In genomic region chr1:9181990-9182783, GRCh38 we compare ENCODE assay signal across 8 cellular contexts. TPM values are rescaled to one million over a fixed set of nuclear protein-coding genes. Genes with fewer than 3 reads are reported as not detected.
DNase-seq lines count a peak whose midpoint lies in the region; TF ChIP-seq lines count a peak whose summit lies in the region.

No MANE protein-coding gene starts in this region.

- no peaks in the 10 kb centered on the region for H3F3A ChIP-seq in neural cell (ENCODE audit: insufficient read depth, low read length, poor library complexity, severe bottlenecking)

- peaks cover 5% of the 10 kb centered on the region for H3K4me1 ChIP-seq in HAP-1

- H3K27ac ChIP-seq in WERI-Rb-1 (peak overlapping the region; percentile 95), neural cell (ENCODE audit: low read length) (no peak overlapping the region)

- H3K4me2 ChIP-seq in neural cell (ENCODE audit: low read length): no peak overlapping the region

- H3K79me2 ChIP-seq in neural cell (replicated peaks; ENCODE audit: insufficient read depth, low read length): no peaks in the 10 kb centered on the region

- TF ChIP-seq EP300 in neural cell (conservative IDR thresholded peaks at IDR 0.05; ENCODE audit: poor library complexity, severe bottlenecking): no peak

- H3K9me2 ChIP-seq in neural cell (ENCODE audit: insufficient read depth, low read length): no peaks in the 10 kb centered on the region

- no peaks in the 10 kb centered on the region for H3K9me3 ChIP-seq in HAP-1
- no peaks in the 10 kb centered on the region for H3K9me3 ChIP-seq in WERI-Rb-1 (ENCODE audit: severe bottlenecking)
- H3K9me3 ChIP-seq in neural cell (ENCODE audit: low read length): no peaks in the 10 kb centered on the region

- H3K36me3 ChIP-seq in HAP-1 (replicated peaks): no peaks in the 10 kb centered on the region
- peaks cover 66% of the 10 kb centered on the region for H3K36me3 ChIP-seq in WERI-Rb-1
- H3K36me3 ChIP-seq in neural cell (ENCODE audit: insufficient read depth, low read length): no peaks in the 10 kb centered on the region

- TF ChIP-seq CTCF in WERI-Rb-1 (IDR thresholded peaks at IDR 0.05; ENCODE audit: low read depth, low read length) (peak; percentile 48), fibroblast of mammary gland (conservative IDR thresholded peaks at IDR 0.05; ENCODE audit: control insufficient read depth, insufficient read depth, low read depth, low read length) (no peak), neural cell (IDR thresholded peaks at IDR 0.05; ENCODE audit: poor library complexity, severe bottlenecking) (peak; percentile 25)

- H3K27me3 ChIP-seq in HAP-1 (ENCODE audit: low read depth) (no peaks in the 10 kb centered on the region), WERI-Rb-1 (ENCODE audit: insufficient read depth, low read depth, severe bottlenecking) (no peaks in the 10 kb centered on the region), neural cell (ENCODE audit: insufficient read depth, low read depth, low read length) (peaks cover 32% of the 10 kb centered on the region)

- H4K20me1 ChIP-seq in neural cell (ENCODE audit: insufficient read depth): no peaks in the 10 kb centered on the region

- H3K4me3 ChIP-seq in HAP-1: peak overlapping the region; percentile 5; the same call in 1 of the 2 replicates
- peak overlapping the region; percentile 79 for H3K4me3 ChIP-seq in WERI-Rb-1 (ENCODE audit: low read depth, low read length)
- peak overlapping the region; percentile 92 for H3K4me3 ChIP-seq in fibroblast of mammary gland (ENCODE audit: control insufficient read depth, low read depth, low read length)
- peak overlapping the region; percentile 60 for H3K4me3 ChIP-seq in neural cell (ENCODE audit: low read length)

- H3K9ac ChIP-seq in neural cell (ENCODE audit: low read length): no peak overlapping the region

- H2AFZ ChIP-seq in neural cell (ENCODE audit: low read depth, low read length): no peak overlapping the region

- peak; percentile 79 for DNase-seq in GM03348 (ENCODE audit: low spot score)
- DNase-seq in HAP-1 (ENCODE audit: low spot score in 2 of 2): peak; percentile 2 to 42
- peak; percentile 80 for DNase-seq in WERI-Rb-1
- DNase-seq in fibroblast of mammary gland (ENCODE audit: low read depth): peak; percentile 47
- no peak for DNase-seq in activated gamma-delta T cell treated with Interleukin-2 at 50 U/mL for 16 hours
- DNase-seq in NK-92 (lab: John Stamatoyannopoulos, UW; ENCODE audit: unreplicated experiment): no peak
- no peak for DNase-seq in Ammon's horn (ENCODE audit: low spot score)

- no peak for TF ChIP-seq RAD21 in neural cell (conservative IDR thresholded peaks at IDR 0.05)

- in situ Hi-C loops in HAP-1 (cut with MboI; ENCODE audit: low sequenced_read_pairs): no loop called here

TF ChIP-seq in neural cell, 6 proteins besides CTCF, POLR2A, EP300 and RAD21:
- TF ChIP-seq TAF1 (IDR thresholded peaks at IDR 0.05; ENCODE audit: low read depth) (no peak), EZH2 (IDR thresholded peaks at IDR 0.05; ENCODE audit: borderline replicate concordance, insufficient read depth, low read length, poor library complexity, severe bottlenecking) (no peak), SMC3 (conservative IDR thresholded peaks at IDR 0.05; ENCODE audit: poor library complexity) (no peak), MXI1 (conservative IDR thresholded peaks at IDR 0.05; ENCODE audit: poor library complexity, severe bottlenecking) (no peak), POLR2AphosphoS5 (IDR thresholded peaks at IDR 0.05) (no peak)
- TF ChIP-seq, protein P1, sequence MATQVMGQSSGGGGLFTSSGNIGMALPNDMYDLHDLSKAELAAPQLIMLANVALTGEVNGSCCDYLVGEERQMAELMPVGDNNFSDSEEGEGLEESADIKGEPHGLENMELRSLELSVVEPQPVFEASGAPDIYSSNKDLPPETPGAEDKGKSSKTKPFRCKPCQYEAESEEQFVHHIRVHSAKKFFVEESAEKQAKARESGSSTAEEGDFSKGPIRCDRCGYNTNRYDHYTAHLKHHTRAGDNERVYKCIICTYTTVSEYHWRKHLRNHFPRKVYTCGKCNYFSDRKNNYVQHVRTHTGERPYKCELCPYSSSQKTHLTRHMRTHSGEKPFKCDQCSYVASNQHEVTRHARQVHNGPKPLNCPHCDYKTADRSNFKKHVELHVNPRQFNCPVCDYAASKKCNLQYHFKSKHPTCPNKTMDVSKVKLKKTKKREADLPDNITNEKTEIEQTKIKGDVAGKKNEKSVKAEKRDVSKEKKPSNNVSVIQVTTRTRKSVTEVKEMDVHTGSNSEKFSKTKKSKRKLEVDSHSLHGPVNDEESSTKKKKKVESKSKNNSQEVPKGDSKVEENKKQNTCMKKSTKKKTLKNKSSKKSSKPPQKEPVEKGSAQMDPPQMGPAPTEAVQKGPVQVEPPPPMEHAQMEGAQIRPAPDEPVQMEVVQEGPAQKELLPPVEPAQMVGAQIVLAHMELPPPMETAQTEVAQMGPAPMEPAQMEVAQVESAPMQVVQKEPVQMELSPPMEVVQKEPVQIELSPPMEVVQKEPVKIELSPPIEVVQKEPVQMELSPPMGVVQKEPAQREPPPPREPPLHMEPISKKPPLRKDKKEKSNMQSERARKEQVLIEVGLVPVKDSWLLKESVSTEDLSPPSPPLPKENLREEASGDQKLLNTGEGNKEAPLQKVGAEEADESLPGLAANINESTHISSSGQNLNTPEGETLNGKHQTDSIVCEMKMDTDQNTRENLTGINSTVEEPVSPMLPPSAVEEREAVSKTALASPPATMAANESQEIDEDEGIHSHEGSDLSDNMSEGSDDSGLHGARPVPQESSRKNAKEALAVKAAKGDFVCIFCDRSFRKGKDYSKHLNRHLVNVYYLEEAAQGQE (IDR thresholded peaks at IDR 0.05; ENCODE audit: borderline replicate concordance): no peak

RNA-seq across cellular contexts. Expression of gene H6PD, which starts 52.4 kb away (rescaled TPM):
- 4.6 and 6.6 TPM in 2 replicates for polyA plus RNA-seq in neural cell
- 10.2 and 11.2 TPM in 2 replicates for polyA minus RNA-seq in neural cell

RNA-seq across cellular contexts. Expression of gene GPR157, which starts 53.3 kb away (rescaled TPM):
- polyA plus RNA-seq in neural cell: not detected in 2 replicates
- polyA minus RNA-seq in neural cell: 0.12 TPM in 1 of 2 replicates, not detected in the other

Comparison
In these comparisons a context has a peak if more than half of its experiments do, and no peak if none do; other contexts are left out.
1. DNase-seq: peak in GM03348 (single experiment), HAP-1 (2 of 2), WERI-Rb-1 (single experiment) and fibroblast of mammary gland (single experiment); none in activated gamma-delta T cell treated with Interleukin-2 at 50 U/mL for 16 hours (single experiment), NK-92 (single experiment) and Ammon's horn (single experiment).
2. H3K4me3 ChIP-seq: peak in every context shown above with its lines; median percentile 92 in fibroblast of mammary gland; 79 in WERI-Rb-1; 60 in neural cell; 5 in HAP-1.